ENCODE assay signal across 14 cellular contexts in the genomic region with DNA sequence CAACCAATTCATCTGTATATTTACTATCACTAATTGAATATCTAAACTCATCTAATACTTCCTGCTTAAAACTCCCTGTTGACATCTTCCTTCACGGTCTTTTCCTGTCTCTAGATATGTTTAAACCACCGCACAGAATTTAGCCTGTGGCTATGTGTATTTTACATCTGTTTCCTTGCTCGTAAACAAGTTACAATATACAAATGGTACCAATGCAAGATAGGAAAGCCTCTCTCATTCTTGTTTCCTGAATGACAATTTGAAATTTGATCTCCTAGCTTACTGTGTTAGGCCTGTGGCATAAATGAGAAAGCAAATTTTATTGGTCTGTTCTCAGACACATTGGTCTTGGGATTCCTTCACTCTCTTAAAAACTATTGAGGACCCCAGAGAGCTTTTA.
DNase-seq lines count a peak whose midpoint lies in the region; FAIRE-seq and TF ChIP-seq lines count a peak whose summit lies in the region.
"Had no signal": no experiment of that assay in that cellular context is flagged by ENCODE, and none has a peak within 500 bp of the region (broad histone marks: within the 10 kb centered on the region; RNA-seq: fewer than 3 reads in every experiment).

No MANE protein-coding gene starts in this region.

- no peak overlapping the region for H3K27ac Mint-ChIP-seq in nephron progenitor cell
- H3K27ac Mint-ChIP-seq: B cell; CD4-positive, alpha-beta memory T cell had no signal

- TF ChIP-seq POLR2A in lower leg skin (IDR thresholded peaks at IDR 0.05) (no peak), GM12891 (IDR thresholded peaks at IDR 0.05; ENCODE audit: low read depth, low read length) (no peak)

- no peaks in the 10 kb centered on the region for H3K36me3 ChIP-seq in SJCRH30
- no peaks in the 10 kb centered on the region for H3K36me3 ChIP-seq in brain microvascular endothelial cell (replicated peaks)

- no peaks in the 10 kb centered on the region for H3K4me1 Mint-ChIP-seq in nephron progenitor cell
- H3K4me1 Mint-ChIP-seq: B cell; CD4-positive, alpha-beta memory T cell had no signal

- in situ Hi-C loops in brain microvascular endothelial cell (cut with HindIII; ENCODE audit: low pct_ligation_motif_present, low sequenced_read_pairs), result no loop called here

- H3K9me3 ChIP-seq in SJCRH30 (replicated peaks), result peaks cover 18% of the 10 kb centered on the region

- intact Hi-C loops in lower leg skin (cut with DNase I; ENCODE audit: low total_unique reads), result no loop called here

- H3K4me3 ChIP-seq in SJCRH30 (no peak overlapping the region), lower leg skin (ENCODE audit: low read depth, poor library complexity, severe bottlenecking) (no peak overlapping the region), brain microvascular endothelial cell (ENCODE audit: low read depth, low read length) (no peak overlapping the region)
- H3K4me3 ChIP-seq: GM12878 had no signal

- no peak for FAIRE-seq in GM12891 (lab: Jason Lieb, UNC)
- FAIRE-seq: GM12878 had no signal

- peaks cover 3% of the 10 kb centered on the region for H3K4me1 ChIP-seq in SJCRH30

- no peaks in the 10 kb centered on the region for H3K27me3 ChIP-seq in SJCRH30
- no peaks in the 10 kb centered on the region for H3K27me3 ChIP-seq in brain microvascular endothelial cell (replicated peaks)

- H3K27me3 Mint-ChIP-seq in nephron progenitor cell (ENCODE audit: low read depth, poor library complexity), result no peaks in the 10 kb centered on the region
- H3K27me3 Mint-ChIP-seq: B cell; CD4-positive, alpha-beta memory T cell had no signal

- DNase-seq in H4 (ENCODE audit: low spot score), result peak; percentile 57
- DNase-seq in NCI-H526 (lab: John Stamatoyannopoulos, UW), result peak; percentile 44 to 52
- peak; percentile 14 to 64 for DNase-seq in SJCRH30
- no peak for DNase-seq in lower leg skin (ENCODE audit: low spot score in 2 of 2)
- DNase-seq in GM12891 (ENCODE audit: insufficient read length, low spot score), result no peak
- DNase-seq in brain microvascular endothelial cell, result no peak
- no peak for DNase-seq in nephron progenitor cell
- DNase-seq: CD4-positive, alpha-beta memory T cell; DMS79; GOT3; HCEC 1CT had no signal

- no peaks in the 10 kb centered on the region for H3K36me3 Mint-ChIP-seq in nephron progenitor cell (ENCODE audit: low read depth)
- H3K36me3 Mint-ChIP-seq: CD4-positive, alpha-beta memory T cell had no signal

- H3K4me3 Mint-ChIP-seq in nephron progenitor cell, result no peak overlapping the region
- H3K4me3 Mint-ChIP-seq: B cell; CD4-positive, alpha-beta memory T cell had no signal

- no peak for TF ChIP-seq CTCF in 22Rv1 (IDR thresholded peaks at IDR 0.05)
- no peak for TF ChIP-seq CTCF in lower leg skin (IDR thresholded peaks at IDR 0.05)
- TF ChIP-seq CTCF in brain microvascular endothelial cell (IDR thresholded peaks at IDR 0.05; ENCODE audit: low read depth, low read length, missing control alignments), result no peak
- TF ChIP-seq CTCF in nephron progenitor cell (IDR thresholded peaks at IDR 0.05), result no peak

- H3K27ac ChIP-seq in 22Rv1 (peak overlapping the region; percentile 19; the same call in 1 of the 2 replicates), SJCRH30 (no peak overlapping the region), brain microvascular endothelial cell (no peak overlapping the region)

- WGBS in lower leg skin, 2 donors, result 40 to 50% methylated on average over 3 of the region's 3 CpGs

- H3K9me3 Mint-ChIP-seq in nephron progenitor cell, result peaks cover 4% of the 10 kb centered on the region

TF ChIP-seq in GM12891, 5 proteins besides CTCF, POLR2A, EP300 and RAD21:
- TF ChIP-seq POLR2AphosphoS5 (IDR thresholded peaks at IDR 0.05; ENCODE audit: low read depth, low read length) (no peak), TAF1 (IDR thresholded peaks at IDR 0.05; ENCODE audit: low read depth, low read length) (no peak), SPI1 (IDR thresholded peaks at IDR 0.05; ENCODE audit: low read depth, low read length) (no peak), PAX5 (IDR thresholded peaks at IDR 0.05; ENCODE audit: insufficient read depth, low read length, severe bottlenecking) (no peak), POU2F2 (IDR thresholded peaks at IDR 0.05; ENCODE audit: low read depth, low read length) (no peak)

Comparison
In these comparisons a context has a peak if more than half of its experiments do, and no peak if none do; other contexts are left out.
1. DNase-seq: peak in H4 (single experiment), NCI-H526 (2 of 2) and SJCRH30 (2 of 2); none in lower leg skin (0 of 2), GM12891 (single experiment), brain microvascular endothelial cell (single experiment) and nephron progenitor cell (single experiment).